1 cellular context compared by ENCODE assay signal in the genomic region with DNA sequence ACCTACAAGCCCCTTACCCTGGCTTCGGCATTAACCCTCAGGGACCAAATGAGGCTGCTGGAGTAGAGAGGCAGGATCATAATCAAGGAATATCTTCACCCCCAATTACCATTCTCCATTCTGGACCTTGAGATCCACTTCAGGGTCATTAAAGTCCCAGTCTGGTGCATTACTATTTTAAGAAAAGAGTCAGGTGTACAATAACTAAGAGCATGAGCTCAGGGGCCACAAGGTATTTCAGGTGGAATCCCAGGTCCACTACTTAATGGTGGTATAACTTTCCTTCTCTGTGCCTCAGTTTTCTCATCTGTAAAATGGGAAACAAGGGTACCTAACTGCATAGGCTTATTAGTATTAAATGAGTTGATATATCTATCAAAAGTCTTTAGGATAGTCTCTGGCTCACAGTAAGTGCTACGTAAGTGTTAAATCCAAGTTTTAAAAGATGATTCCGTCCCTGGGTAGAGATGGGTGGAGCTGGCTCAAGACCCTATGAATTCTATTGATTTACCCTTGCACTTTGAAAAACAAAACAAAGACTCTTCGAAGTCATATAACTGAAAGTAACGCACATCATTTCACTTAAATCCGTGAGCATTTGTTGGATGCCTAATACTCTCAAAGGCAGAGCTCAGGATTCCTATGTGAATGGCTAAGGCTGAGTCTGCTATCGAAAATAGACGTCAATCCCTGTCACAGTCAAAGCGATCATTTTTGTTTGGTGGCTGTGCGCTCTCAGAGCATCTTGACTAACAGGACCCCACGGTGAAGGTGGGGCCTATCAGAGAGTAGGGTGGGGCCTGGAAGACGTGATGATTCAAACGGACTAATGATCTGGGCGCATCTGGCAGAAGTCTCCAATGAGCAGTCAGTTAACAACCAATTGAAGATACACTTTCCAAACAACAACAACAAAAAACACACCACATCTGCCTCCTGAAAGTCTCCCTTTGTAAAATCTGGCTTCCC.
TF ChIP-seq lines count a peak whose summit lies in the region.

No MANE protein-coding gene starts in this region.

TF ChIP-seq in IMR-90, 13 proteins besides CTCF, POLR2A, EP300 and RAD21:
- TF ChIP-seq RCOR1 (IDR thresholded peaks at IDR 0.05; ENCODE audit: insufficient replicate concordance, low read length) (peak; percentile 51), SMC3 (IDR thresholded peaks at IDR 0.05; ENCODE audit: low read depth, low read length) (no peak)
